Comparison of ENCODE assay signal across 17 cellular contexts in the genomic region with DNA sequence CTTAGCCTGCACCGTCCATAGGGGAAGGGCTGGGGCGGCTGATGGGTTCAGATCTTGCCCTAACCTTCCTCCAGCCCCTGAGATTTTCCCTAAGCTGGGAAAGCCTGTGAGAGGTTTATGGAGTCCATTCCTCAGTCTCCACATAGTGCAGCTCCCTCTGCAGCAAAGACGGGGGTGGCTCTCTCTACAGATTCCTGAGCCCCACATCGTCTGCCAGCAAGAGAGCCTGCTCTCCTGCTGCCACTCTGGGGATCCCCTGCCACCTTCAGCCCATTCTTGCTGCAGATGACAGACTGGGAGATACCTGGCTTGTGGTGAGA. TPM values are rescaled to one million over a fixed set of nuclear protein-coding genes. Genes with fewer than 3 reads are reported as not detected.
DNase-seq lines count a peak whose midpoint lies in the region; ATAC-seq and TF ChIP-seq lines count a peak whose summit lies in the region.
"Had no signal": no experiment of that assay in that cellular context is flagged by ENCODE, and none has a peak within 500 bp of the region (broad histone marks: within the 10 kb centered on the region; RNA-seq: fewer than 3 reads in every experiment).

No MANE protein-coding gene starts in this region.

- H3F3A ChIP-seq in neural progenitor cell (ENCODE audit: low read depth) = no peaks in the 10 kb centered on the region

- POLR2A ChIA-PET in naive thymus-derived CD4-positive, alpha-beta T cell (lab: Charles Lee) = interaction anchor here (0.6 to 6.3 kb wide), 4 partner anchors 32 to 913 kb away, joined by 3 to 37 read pairs (median 4); no protein-coding TSS in a partner anchor

- peaks cover 24% of the 10 kb centered on the region for H3K4me1 Mint-ChIP-seq in neural progenitor cell
- peaks cover 6 to 20% (median 16%) of the 10 kb centered on the region in 7 donors for H3K4me1 Mint-ChIP-seq in naive thymus-derived CD4-positive, alpha-beta T cell
- H3K4me1 Mint-ChIP-seq in activated naive CD8-positive, alpha-beta T cell treated with anti-CD3 and anti-CD28 coated beads for 36 hours = peaks cover 9% of the 10 kb centered on the region
- H3K4me1 Mint-ChIP-seq: immature natural killer cell had no signal

- peaks cover 7% of the 10 kb centered on the region for H3K36me3 Mint-ChIP-seq in neural progenitor cell
- H3K36me3 Mint-ChIP-seq in naive thymus-derived CD4-positive, alpha-beta T cell = peaks cover 0 to 8% (median 5%) of the 10 kb centered on the region in 5 donors
- no peaks in the 10 kb centered on the region for H3K36me3 Mint-ChIP-seq in activated naive CD8-positive, alpha-beta T cell treated with anti-CD3 and anti-CD28 coated beads for 36 hours

- intact Hi-C loops in heart right ventricle (cut with DNase I) (loop anchor here in 5 of 10 donors (2.0 to 5.0 kb wide), 5 partner anchors 40 to 80 kb away; no protein-coding TSS in a partner anchor), cardiac septum (cut with DNase I) (loop anchor here (1.0 to 5.0 kb wide), 2 partner anchors 57 to 75 kb away; partner anchors contain the start of gene TAMALIN), vagina (cut with DNase I) (loop anchor here (2.0 to 5.0 kb wide), 2 partner anchors 30 to 55 kb away; no protein-coding TSS in a partner anchor)
- intact Hi-C loops in naive thymus-derived CD4-positive, alpha-beta T cell (cut with micrococcal nuclease) = loop anchor here in 1 of 2 donors (5.0 kb wide), 1 partner anchor 35 kb away; no protein-coding TSS in a partner anchor

- H3K27me3 ChIP-seq in heart right ventricle (peaks cover 0 to 12% (median 0%) of the 10 kb centered on the region in 7 donors), esophagus (ENCODE audit: control insufficient read depth in 1 of 2, insufficient read depth in 2 of 2, low read length in 2 of 2) (no peaks in the 10 kb centered on the region), neural progenitor cell (no peaks in the 10 kb centered on the region), vagina (no peaks in the 10 kb centered on the region)
- no peaks in the 10 kb centered on the region for H3K27me3 ChIP-seq in naive thymus-derived CD4-positive, alpha-beta T cell (ENCODE audit: control insufficient read depth in 2 of 2, insufficient read depth in 2 of 2, low read length in 2 of 2)

- peak in 3 of 8 donors; percentile 5 to 32 (median 16) for ATAC-seq in heart right ventricle
- no peak for ATAC-seq in HG03439 (IDR thresholded peaks at IDR 0.05; ENCODE audit: unreplicated experiment)
- ATAC-seq in naive thymus-derived CD4-positive, alpha-beta T cell = no peak

- no peak overlapping the region for H3K9ac ChIP-seq in neural progenitor cell

- no peak for DNase-seq in heart right ventricle
- no peak for DNase-seq in cardiac septum (ENCODE audit: low spot score)
- no peak for DNase-seq in neural progenitor cell (ENCODE audit: low spot score)
- DNase-seq in vagina (ENCODE audit: extremely low spot score in 2 of 2) = no peak
- no peak for DNase-seq in naive thymus-derived CD4-positive, alpha-beta T cell
- DNase-seq in activated naive CD8-positive, alpha-beta T cell treated with anti-CD3 and anti-CD28 coated beads for 36 hours = no peak
- DNase-seq: activated B cell treated with CpG ODN at 0.5 μM for 24 hours; activated gamma-delta T cell treated with Interleukin-2 at 50 U/mL for 16 hours; effector memory CD4-positive, alpha-beta T cell; foreskin melanocyte; immature natural killer cell; PC-3; stimulated activated CD4-positive, alpha-beta T cell treated with anti-CD3 and anti-CD28 coated beads, Interleukin-4, amount 100 ng/mL, for 4 hours had no signal

- H2AFZ ChIP-seq in neural progenitor cell (replicated peaks) = no peak overlapping the region

- CTCF ChIA-PET in naive thymus-derived CD4-positive, alpha-beta T cell (lab: Charles Lee) = interaction anchor here (0.8 to 21.9 kb wide), 6 partner anchors 13 to 92 kb away, joined by 3 to 457 read pairs (median 6); partner anchors contain the start of genes ATG101 and NR4A1

- H3K4me3 ChIP-seq in heart right ventricle = no peak overlapping the region
- H3K4me3 ChIP-seq in esophagus (ENCODE audit: low read depth in 1 of 2, low read length in 2 of 2) = no peak overlapping the region
- H3K4me3 ChIP-seq in neural progenitor cell = no peak overlapping the region
- no peak overlapping the region for H3K4me3 ChIP-seq in vagina
- H3K4me3 ChIP-seq in naive thymus-derived CD4-positive, alpha-beta T cell (ENCODE audit: low read length) = no peak overlapping the region

- TF ChIP-seq CTCF in heart right ventricle (IDR thresholded peaks at IDR 0.05) (no peak), neural progenitor cell (IDR thresholded peaks at IDR 0.05) (no peak), vagina (IDR thresholded peaks at IDR 0.05) (no peak)

- no peak overlapping the region for H3K4me2 ChIP-seq in neural progenitor cell

- H3K36me3 ChIP-seq in heart right ventricle = peaks cover 0 to 20% (median 3%) of the 10 kb centered on the region in 9 donors
- H3K36me3 ChIP-seq in esophagus (ENCODE audit: control insufficient read depth in 2 of 2, insufficient read depth in 2 of 2, low read length in 1 of 2) = peaks cover 0 to 16% of the 10 kb centered on the region in 2 donors
- H3K36me3 ChIP-seq in neural progenitor cell = no peaks in the 10 kb centered on the region
- peaks cover 0 to 4% of the 10 kb centered on the region in 2 donors for H3K36me3 ChIP-seq in vagina
- peaks cover 0 to 17% (median 0%) of the 10 kb centered on the region in 3 experiments for H3K36me3 ChIP-seq in naive thymus-derived CD4-positive, alpha-beta T cell (ENCODE audit: control insufficient read depth in 2 of 3, insufficient read depth in 3 of 3, low read length in 3 of 3)

- H3K4me1 ChIP-seq in heart right ventricle = peaks cover 14 to 38% (median 34%) of the 10 kb centered on the region in 9 donors
- peaks cover 0 to 2% of the 10 kb centered on the region in 2 donors for H3K4me1 ChIP-seq in esophagus (ENCODE audit: control insufficient read depth in 2 of 2, insufficient read depth in 2 of 2, low read length in 1 of 2)
- peaks cover 10% of the 10 kb centered on the region for H3K4me1 ChIP-seq in neural progenitor cell
- H3K4me1 ChIP-seq in vagina = peaks cover 33% of the 10 kb centered on the region
- H3K4me1 ChIP-seq in naive thymus-derived CD4-positive, alpha-beta T cell (ENCODE audit: control insufficient read depth in 2 of 2, insufficient read depth in 2 of 2, low read length in 2 of 2) = peaks cover 0 to 12% of the 10 kb centered on the region in 2 donors

- H3K79me2 ChIP-seq in neural progenitor cell (ENCODE audit: low read depth) = no peaks in the 10 kb centered on the region

- H3K27ac Mint-ChIP-seq in neural progenitor cell = peak overlapping the region; percentile 85
- H3K27ac Mint-ChIP-seq in naive thymus-derived CD4-positive, alpha-beta T cell = no peak overlapping the region
- no peak overlapping the region for H3K27ac Mint-ChIP-seq in activated naive CD8-positive, alpha-beta T cell treated with anti-CD3 and anti-CD28 coated beads for 36 hours

- H3K27ac ChIP-seq in heart right ventricle = peak overlapping the region; percentile 25 to 86 (median 72)
- H3K27ac ChIP-seq in esophagus (ENCODE audit: low read depth in 2 of 2, low read length in 1 of 2) = peak overlapping the region; percentile 26 to 54
- H3K27ac ChIP-seq in neural progenitor cell = no peak overlapping the region
- H3K27ac ChIP-seq in vagina = peak overlapping the region; percentile 68
- H3K27ac ChIP-seq in naive thymus-derived CD4-positive, alpha-beta T cell (ENCODE audit: low read depth, low read length) = no peak overlapping the region
- H3K27ac ChIP-seq: brain microvascular endothelial cell had no signal

- H3K9me3 Mint-ChIP-seq in neural progenitor cell = no peaks in the 10 kb centered on the region
- H3K9me3 Mint-ChIP-seq in naive thymus-derived CD4-positive, alpha-beta T cell = peaks cover 0 to 4% (median 0%) of the 10 kb centered on the region in 11 donors
- no peaks in the 10 kb centered on the region for H3K9me3 Mint-ChIP-seq in activated naive CD8-positive, alpha-beta T cell treated with anti-CD3 and anti-CD28 coated beads for 36 hours
- H3K9me3 Mint-ChIP-seq: activated B cell treated with CpG ODN at 0.5 μM for 24 hours, immature natural killer cell, T-cell had no signal

- peaks cover 6% of the 10 kb centered on the region for H3K27me3 Mint-ChIP-seq in neural progenitor cell (ENCODE audit: insufficient read depth, low read depth)
- H3K27me3 Mint-ChIP-seq in naive thymus-derived CD4-positive, alpha-beta T cell = peaks cover 0 to 10% (median 5%) of the 10 kb centered on the region in 5 donors
- H3K27me3 Mint-ChIP-seq in activated naive CD8-positive, alpha-beta T cell treated with anti-CD3 and anti-CD28 coated beads for 36 hours = peaks cover 4% of the 10 kb centered on the region

- H3K4me3 Mint-ChIP-seq in neural progenitor cell = no peak overlapping the region
- no peak overlapping the region for H3K4me3 Mint-ChIP-seq in naive thymus-derived CD4-positive, alpha-beta T cell
- H3K4me3 Mint-ChIP-seq in activated naive CD8-positive, alpha-beta T cell treated with anti-CD3 and anti-CD28 coated beads for 36 hours = no peak overlapping the region
- H3K4me3 Mint-ChIP-seq: immature natural killer cell, T-cell had no signal

- H4K20me1 ChIP-seq in neural progenitor cell (ENCODE audit: low read depth) = peaks cover 7% of the 10 kb centered on the region

- TF ChIP-seq POLR2A in vagina (IDR thresholded peaks at IDR 0.05) = no peak

- 61 to 73% methylated on average over 4 of the region's 4 CpGs for WGBS in heart right ventricle, 2 donors
- 57 to 63% methylated on average over 4 of the region's 4 CpGs for WGBS in esophagus, 2 donors

- H3K9me3 ChIP-seq in heart right ventricle (no peaks in the 10 kb centered on the region), esophagus (ENCODE audit: control insufficient read depth in 2 of 2, insufficient read depth in 1 of 2, low read depth in 1 of 2, low read length in 1 of 2) (no peaks in the 10 kb centered on the region), neural progenitor cell (ENCODE audit: low read depth) (no peaks in the 10 kb centered on the region), vagina (no peaks in the 10 kb centered on the region)
- no peaks in the 10 kb centered on the region for H3K9me3 ChIP-seq in naive thymus-derived CD4-positive, alpha-beta T cell (ENCODE audit: control insufficient read depth in 2 of 3, low read length in 3 of 3)

RNA-seq across cellular contexts. Expression of gene SMIM41, which starts 3.1 kb away (rescaled TPM):
- total RNA-seq in heart right ventricle = under 1 TPM in 3 of 10 donors, not detected in 7; 0.19 to 0.52 (median 0.26) TPM
- polyA plus RNA-seq in heart right ventricle = under 1 TPM in 1 of 2 donors, not detected in 1; 0.29 TPM
- total RNA-seq in cardiac septum = not detected
- polyA plus RNA-seq in esophagus = under 1 TPM; 0.18 to 0.22 TPM
- not detected in 2 replicates for total RNA-seq in neural progenitor cell (ENCODE audit: low replicate concordance)
- total RNA-seq in vagina = 1.5 TPM
- total RNA-seq in naive thymus-derived CD4-positive, alpha-beta T cell = under 1 TPM in 2 of 5 experiments, not detected in 3; 0.24 to 0.27 TPM
- polyA plus RNA-seq in naive thymus-derived CD4-positive, alpha-beta T cell = not detected
- total RNA-seq in activated naive CD8-positive, alpha-beta T cell treated with anti-CD3 and anti-CD28 coated beads for 36 hours = not detected
- total RNA-seq: activated B cell treated with CpG ODN at 0.5 μM for 24 hours, PC-3 had no signal
- polyA plus RNA-seq: immature natural killer cell had no signal

RNA-seq across cellular contexts. Expression of gene ATG101, which starts 12.8 kb away (rescaled TPM):
- 10 to 100 TPM; 17.5 to 31.8 (median 22.2) TPM for total RNA-seq in heart right ventricle
- 10 to 100 TPM; 14.6 to 90.2 TPM for polyA plus RNA-seq in heart right ventricle
- total RNA-seq in cardiac septum = 23.2 TPM
- 10 to 100 TPM; 16.3 to 43.0 TPM for polyA plus RNA-seq in esophagus
- 19.8 and 33.7 TPM in 2 replicates for total RNA-seq in neural progenitor cell (ENCODE audit: low replicate concordance)
- 27.7 TPM for total RNA-seq in vagina
- total RNA-seq in naive thymus-derived CD4-positive, alpha-beta T cell = 10 to 100 TPM; 20.7 to 39.7 (median 34.3) TPM
- polyA plus RNA-seq in naive thymus-derived CD4-positive, alpha-beta T cell = 10 to 100 TPM; 20.9 to 30.9 TPM
- total RNA-seq in activated naive CD8-positive, alpha-beta T cell treated with anti-CD3 and anti-CD28 coated beads for 36 hours = 10 to 100 TPM; 39.8 to 41.2 TPM

RNA-seq across cellular contexts. Expression of gene NR4A1, which starts 31.4 kb away (rescaled TPM):
- 100 to 1,000 TPM in 6 of 10 donors, 10 to 100 TPM in 4; 34.6 to 588 (median 105) TPM for total RNA-seq in heart right ventricle
- polyA plus RNA-seq in heart right ventricle = 10 to 100 TPM; 53.2 to 83.0 TPM
- 76.3 TPM for total RNA-seq in cardiac septum
- 10 to 100 TPM in 1 of 2 donors, 1 to 10 TPM in 1; 6.3 to 10.6 TPM for polyA plus RNA-seq in esophagus
- 8.2 and 13.0 TPM in 2 replicates for total RNA-seq in neural progenitor cell (ENCODE audit: low replicate concordance)
- 465 TPM for total RNA-seq in vagina
- total RNA-seq in naive thymus-derived CD4-positive, alpha-beta T cell = 100 to 1,000 TPM in 2 of 5 experiments, 1 to 10 TPM in 1, under 1 TPM in 2; 0.89 to 279 (median 7.1) TPM
- polyA plus RNA-seq in naive thymus-derived CD4-positive, alpha-beta T cell = 1 to 10 TPM in 1 of 2 donors, under 1 TPM in 1; 0.28 to 1.1 TPM
- 10 to 100 TPM; 88.0 to 92.6 TPM for total RNA-seq in activated naive CD8-positive, alpha-beta T cell treated with anti-CD3 and anti-CD28 coated beads for 36 hours

Comparison
In these comparisons a context has a peak if more than half of its experiments do, and no peak if none do; other contexts are left out.
1. H3K27ac ChIP-seq: peak in heart right ventricle (10 of 10), esophagus (2 of 2) and vagina (single experiment); none in neural progenitor cell (single experiment) and naive thymus-derived CD4-positive, alpha-beta T cell (single experiment).